In the genomic region with DNA sequence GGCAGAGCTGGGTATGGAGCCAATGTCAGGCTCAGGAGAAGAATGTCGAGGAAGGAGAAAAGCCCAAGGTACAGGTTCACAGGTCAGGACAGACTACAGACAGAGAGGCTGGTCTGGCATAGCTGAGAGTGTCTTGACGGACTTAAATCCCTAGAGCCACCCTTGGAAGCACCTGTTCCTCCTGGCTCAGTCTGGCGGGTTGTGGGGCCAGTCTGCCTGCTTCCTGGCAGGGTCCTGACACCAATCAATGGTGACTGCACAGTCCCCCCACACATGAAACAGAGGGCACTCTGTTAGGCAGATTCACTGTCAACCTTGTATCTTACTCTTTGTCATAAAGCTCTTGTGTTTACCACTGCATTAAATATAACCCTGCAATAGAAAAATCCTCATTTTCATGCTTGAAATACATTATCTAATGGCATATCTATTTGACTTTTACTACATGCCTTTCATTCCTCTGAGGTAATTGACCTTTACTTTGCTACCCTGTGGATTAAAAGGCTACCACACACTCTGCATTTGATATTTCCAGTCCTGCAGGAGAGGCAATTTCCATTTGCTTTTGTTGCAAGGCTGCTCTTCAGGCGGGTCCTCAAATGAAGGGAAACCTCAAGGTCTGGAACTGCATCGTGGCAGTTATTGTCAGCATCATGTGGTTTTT, we compare ENCODE assay signal across 20 cellular contexts.
"Had no signal": no experiment of that assay in that cellular context is flagged by ENCODE, and none has a peak within 500 bp of the region (broad histone marks: within the 10 kb centered on the region; RNA-seq: fewer than 3 reads in every experiment).

No MANE protein-coding gene starts in this region.

- H3K4me1 ChIP-seq: ascending aorta, lower lobe of right lung, right lobe of liver, transverse colon had no signal

- DNase-seq: activated CD4-positive, alpha-beta T cell treated with anti-CD3 and anti-CD28 coated beads for 1 hour; activated CD4-positive, alpha-beta T cell treated with anti-CD3 and anti-CD28 coated beads, Interleukin-2, amount 50 U/mL, for 4 hours; activated naive CD4-positive, alpha-beta T cell treated with anti-CD3 and anti-CD28 coated beads for 36 hours; activated T-cell treated with anti-CD3 and anti-CD28 coated beads, Interleukin-2, amount 50 U/mL, for 1 hour; hippocampal formation; left cardiac atrium; lower lobe of right lung; naive B cell; posterior cingulate gyrus; right lobe of liver; stimulated activated CD4-positive, alpha-beta T cell treated with anti-CD3 and anti-CD28 coated beads, Interleukin-4, amount 100 ng/mL, for 4 hours; stimulated activated CD8-positive, alpha-beta memory T cell treated with anti-CD3 and anti-CD28 coated beads, Interleukin-4, amount 100 ng/mL, for 48 hours; stimulated activated naive CD8-positive, alpha-beta T cell treated with anti-CD3 and anti-CD28 coated beads, Interleukin-15, Interleukin-2, amounts not matched to agents 100 U/mL and 50 U/mL, for 24 hours; T1000; transverse colon had no signal

- H3K9me3 Mint-ChIP-seq: activated naive CD4-positive, alpha-beta T cell treated with anti-CD3 and anti-CD28 coated beads for 36 hours; activated T-helper 2 cell treated with anti-CD3 and anti-CD28 coated beads, Interferon-gamma antibody, Interleukin-2, Interleukin-4, amounts not matched to agents 10 μg/mL and 5 μg/mL and 100 μg/mL, durations not matched to agents 14 hours and 24 hours and 36 hours had no signal

- H3K4me1 Mint-ChIP-seq: naive B cell had no signal

- H3K27me3 ChIP-seq: ascending aorta, cardiac muscle cell, neutrophil, right lobe of liver, transverse colon had no signal

- H3K27ac ChIP-seq: ascending aorta, cardiac muscle cell, lower lobe of right lung, neutrophil, right lobe of liver, transverse colon had no signal

- H3K4me2 ChIP-seq: smooth muscle cell had no signal

- H3K9me3 ChIP-seq: ascending aorta, lower lobe of right lung, neutrophil, right lobe of liver, transverse colon had no signal

- ATAC-seq: left cardiac atrium; lower lobe of right lung; right lobe of liver; stimulated activated naive CD8-positive, alpha-beta T cell treated with anti-CD3 and anti-CD28 coated beads, Interleukin-15, Interleukin-2, amounts not matched to agents 100 U/mL and 50 U/mL, for 24 hours had no signal

- H3K36me3 Mint-ChIP-seq: naive B cell had no signal

- H3K4me3 Mint-ChIP-seq: activated naive CD4-positive, alpha-beta T cell treated with anti-CD3 and anti-CD28 coated beads for 36 hours; naive B cell had no signal

- H3K36me3 ChIP-seq: ascending aorta, cardiac muscle cell, lower lobe of right lung, neutrophil, right lobe of liver, transverse colon had no signal

- H3K27ac Mint-ChIP-seq: activated naive CD4-positive, alpha-beta T cell treated with anti-CD3 and anti-CD28 coated beads for 36 hours; activated T-helper 2 cell treated with anti-CD3 and anti-CD28 coated beads, Interferon-gamma antibody, Interleukin-2, Interleukin-4, amounts not matched to agents 10 μg/mL and 5 μg/mL and 100 μg/mL, durations not matched to agents 14 hours and 24 hours and 36 hours had no signal

- H3K4me3 ChIP-seq: ascending aorta, cardiac muscle cell, lower lobe of right lung, right lobe of liver, smooth muscle cell, transverse colon had no signal
